Comparison of ENCODE assay signal across 30 cellular contexts in genomic region chr6:14810021-14810420, GRCh38.
"Had no signal": no experiment of that assay in that cellular context is flagged by ENCODE, and none has a peak within 500 bp of the region (broad histone marks: within the 10 kb centered on the region; RNA-seq: fewer than 3 reads in every experiment).

No MANE protein-coding gene starts in this region.

- H2AFZ ChIP-seq: neural progenitor cell had no signal

- ATAC-seq: activated T-cell treated with anti-CD3 and anti-CD28 coated beads, Interleukin-2, amount 50 U/mL, for 4 hours; activated T-helper 17 cell treated with anti-CD3 and anti-CD28 coated beads, Interleukin-2, amount 50 U/mL, for 72 hours; esophagus mucosa; left lung; lower lobe of right lung; naive thymus-derived CD8-positive, alpha-beta T cell; stimulated activated naive B cell treated with anti-CD40 and anti-IgM and Interleukin-4, amounts not matched to agents 10 μg/mL and 1 μg/mL and 100 μg/mL, for 72 hours; upper lobe of right lung had no signal

- FAIRE-seq: astrocyte, endothelial cell of umbilical vein had no signal

- H3K27ac Mint-ChIP-seq: activated CD4-positive, alpha-beta memory T cell treated with anti-CD3 and anti-CD28 coated beads, Interleukin-2, amount 10 ng/mL, durations not matched to agents 7 days and 5 days; activated CD4-positive, alpha-beta T cell treated with anti-CD3 and anti-CD28 coated beads, Interleukin-2, amount 10 ng/mL, durations not matched to agents 7 days and 5 days; activated T-helper 17 cell treated with anti-CD3 and anti-CD28 coated beads, Interleukin-2, amount 50 U/mL, for 72 hours; naive thymus-derived CD8-positive, alpha-beta T cell; neural progenitor cell; stimulated activated naive B cell treated with anti-CD40 and anti-IgM and Interleukin-4, amounts not matched to agents 10 μg/mL and 1 μg/mL and 100 μg/mL, for 72 hours had no signal

- H3K4me1 Mint-ChIP-seq: activated CD4-positive, alpha-beta memory T cell treated with anti-CD3 and anti-CD28 coated beads, Interleukin-2, amount 10 ng/mL, durations not matched to agents 7 days and 5 days; activated CD4-positive, alpha-beta T cell treated with anti-CD3 and anti-CD28 coated beads, Interleukin-2, amount 10 ng/mL, durations not matched to agents 7 days and 5 days; naive thymus-derived CD8-positive, alpha-beta T cell had no signal

- H3K4me3 Mint-ChIP-seq: activated CD4-positive, alpha-beta memory T cell treated with anti-CD3 and anti-CD28 coated beads, Interleukin-2, amount 10 ng/mL, durations not matched to agents 7 days and 5 days; activated CD4-positive, alpha-beta T cell treated with anti-CD3 and anti-CD28 coated beads, Interleukin-2, amount 10 ng/mL, durations not matched to agents 7 days and 5 days; activated T-cell treated with anti-CD3 and anti-CD28 coated beads, Interleukin-2, amount 50 U/mL, for 4 hours; activated T-helper 17 cell treated with anti-CD3 and anti-CD28 coated beads, Interleukin-2, amount 50 U/mL, for 72 hours; naive thymus-derived CD8-positive, alpha-beta T cell; neural progenitor cell; stimulated activated naive B cell treated with anti-CD40 and anti-IgM and Interleukin-4, amounts not matched to agents 10 μg/mL and 1 μg/mL and 100 μg/mL, for 72 hours had no signal

- H3K4me2 ChIP-seq: neural progenitor cell, smooth muscle cell had no signal

- H3K9me3 ChIP-seq: left lung, lower lobe of right lung, right atrium auricular region, thyroid gland, upper lobe of right lung had no signal

- DNase-seq: activated CD4-positive, alpha-beta memory T cell treated with anti-CD3 and anti-CD28 coated beads, Interleukin-2, amount 10 ng/mL, durations not matched to agents 7 days and 5 days; activated CD4-positive, alpha-beta T cell treated with anti-CD3 and anti-CD28 coated beads for 1 hour; activated CD4-positive, alpha-beta T cell treated with anti-CD3 and anti-CD28 coated beads, Interleukin-2, amount 10 ng/mL, durations not matched to agents 7 days and 5 days; activated gamma-delta T cell treated with Interleukin-2 at 50 U/mL for 16 hours; activated naive CD4-positive, alpha-beta T cell treated with anti-CD3 and anti-CD28 coated beads, Interleukin-2, amount 50 U/mL, for 16 hours; activated T-cell treated with anti-CD3 and anti-CD28 coated beads, Interleukin-2, amount 50 U/mL, for 4 hours; amniotic stem cell; brain microvascular endothelial cell; cortex of kidney; foreskin fibroblast; kidney glomerular epithelial cell; left lung; lower lobe of right lung; mesenchymal stem cell; naive thymus-derived CD8-positive, alpha-beta T cell; stimulated activated CD4-positive, alpha-beta T cell treated with anti-CD3 and anti-CD28 coated beads, Interleukin-1b, Interleukin-23, amount 100 ng/mL, for 48 hours; stimulated activated CD4-positive, alpha-beta T cell treated with anti-CD3 and anti-CD28 coated beads, Interleukin-4, amount 100 ng/mL, for 4 hours; stimulated activated CD8-positive, alpha-beta memory T cell treated with anti-CD3 and anti-CD28 coated beads, Interleukin-4, amount 100 ng/mL, for 48 hours; stimulated activated naive B cell treated with anti-CD40 and anti-IgM and Interleukin-4, amounts not matched to agents 10 μg/mL and 1 μg/mL and 100 μg/mL, for 72 hours; stomach; T1000; thyroid gland; upper lobe of right lung had no signal

- H3K36me3 ChIP-seq: brain microvascular endothelial cell, left lung, lower lobe of right lung, neural progenitor cell, right atrium auricular region, stomach, thyroid gland, upper lobe of right lung had no signal

- H3K4me3 ChIP-seq: left lung, lower lobe of right lung, neural progenitor cell, right atrium auricular region, smooth muscle cell, stomach, thyroid gland, upper lobe of right lung had no signal

- H3K27ac ChIP-seq: brain microvascular endothelial cell, left lung, lower lobe of right lung, neural progenitor cell, right atrium auricular region, stomach, thyroid gland, upper lobe of right lung had no signal

- H3K4me1 ChIP-seq: left lung, lower lobe of right lung, upper lobe of right lung had no signal

- H3K9ac ChIP-seq: neural progenitor cell had no signal

- H3K27me3 ChIP-seq: brain microvascular endothelial cell, left lung, right atrium auricular region, stomach, thyroid gland, upper lobe of right lung had no signal
